18 cellular contexts compared by ENCODE assay signal in genomic region chr5:67065697-67066096, GRCh38.
"Had no signal": no experiment of that assay in that cellular context is flagged by ENCODE, and none has a peak within 500 bp of the region (broad histone marks: within the 10 kb centered on the region; RNA-seq: fewer than 3 reads in every experiment).

No MANE protein-coding gene starts in this region.

- ATAC-seq: gastrocnemius medialis, left cardiac atrium, WTC11 had no signal

- H3K9me3 Mint-ChIP-seq: activated naive CD8-positive, alpha-beta T cell treated with anti-CD3 and anti-CD28 coated beads, Interleukin-2, amount 10 ng/mL, durations not matched to agents 7 days and 5 days; activated T-cell treated with anti-CD3 and anti-CD28 coated beads, Interleukin-2, amount 50 U/mL, for 24 hours; mesothelial cell of epicardium; neural progenitor cell; WTC11 had no signal

- H3K4me3 Mint-ChIP-seq: activated CD8-positive, alpha-beta memory T cell treated with anti-CD3 and anti-CD28 coated beads, Interleukin-2, amount 10 ng/mL, durations not matched to agents 7 days and 5 days; activated naive CD8-positive, alpha-beta T cell treated with anti-CD3 and anti-CD28 coated beads, Interleukin-2, amount 10 ng/mL, durations not matched to agents 7 days and 5 days; activated T-cell treated with anti-CD3 and anti-CD28 coated beads, Interleukin-2, amount 50 U/mL, for 24 hours; mesothelial cell of epicardium; neural progenitor cell; WTC11 had no signal

- H3K36me3 Mint-ChIP-seq: mesothelial cell of epicardium, neural progenitor cell, WTC11 had no signal

- DNase-seq: activated gamma-delta T cell treated with Interleukin-2 at 50 U/mL for 16 hours; activated naive CD8-positive, alpha-beta T cell treated with anti-CD3 and anti-CD28 coated beads, Interleukin-2, amount 10 ng/mL, durations not matched to agents 7 days and 5 days; activated T-cell treated with anti-CD3 and anti-CD28 coated beads, Interleukin-2, amount 50 U/mL, for 24 hours; brain microvascular endothelial cell; cortex of kidney; effector CD8-positive, alpha-beta T cell; gastrocnemius medialis; heart left ventricle; left cardiac atrium; ovary; right lobe of liver; SW 1271 had no signal

- H3K36me3 ChIP-seq: brain microvascular endothelial cell, gastrocnemius medialis, neural progenitor cell, ovary, thoracic aorta had no signal

- H3K27ac ChIP-seq: brain microvascular endothelial cell, ovary, thoracic aorta had no signal

- H3K9me3 ChIP-seq: gastrocnemius medialis, heart left ventricle, ovary, right lobe of liver, thoracic aorta had no signal

- H3K27ac Mint-ChIP-seq: activated CD8-positive, alpha-beta memory T cell treated with anti-CD3 and anti-CD28 coated beads, Interleukin-2, amount 10 ng/mL, durations not matched to agents 7 days and 5 days; activated naive CD8-positive, alpha-beta T cell treated with anti-CD3 and anti-CD28 coated beads, Interleukin-2, amount 10 ng/mL, durations not matched to agents 7 days and 5 days; neural progenitor cell; WTC11 had no signal

- H3K27me3 Mint-ChIP-seq: activated CD8-positive, alpha-beta memory T cell treated with anti-CD3 and anti-CD28 coated beads, Interleukin-2, amount 10 ng/mL, durations not matched to agents 7 days and 5 days; activated naive CD8-positive, alpha-beta T cell treated with anti-CD3 and anti-CD28 coated beads, Interleukin-2, amount 10 ng/mL, durations not matched to agents 7 days and 5 days; activated T-cell treated with anti-CD3 and anti-CD28 coated beads, Interleukin-2, amount 50 U/mL, for 24 hours had no signal

- H3K9ac ChIP-seq: neural progenitor cell had no signal

- H3K4me1 ChIP-seq: right lobe of liver had no signal

- H3K27me3 ChIP-seq: brain microvascular endothelial cell, gastrocnemius medialis, heart left ventricle, neural progenitor cell, ovary, right lobe of liver had no signal

- H3K4me3 ChIP-seq: gastrocnemius medialis, heart left ventricle, lung, neural progenitor cell, ovary, right lobe of liver, thoracic aorta had no signal
